12 cellular contexts compared by ENCODE assay signal in genomic region chr4:21949073-21949457, GRCh38. TPM values are rescaled to one million over a fixed set of nuclear protein-coding genes. Genes with fewer than 3 reads are reported as not detected.
DNase-seq lines count a peak whose midpoint lies in the region; ATAC-seq, FAIRE-seq and TF ChIP-seq lines count a peak whose summit lies in the region.
"Had no signal": no experiment of that assay in that cellular context is flagged by ENCODE, and none has a peak within 500 bp of the region (broad histone marks: within the 10 kb centered on the region; RNA-seq: fewer than 3 reads in every experiment).

No MANE protein-coding gene starts in this region.

- no peak overlapping the region for H4K91ac ChIP-seq in H1 (replicated peaks; ENCODE audit: insufficient read length, low read length)

- H4K8ac ChIP-seq in H1 (ENCODE audit: extremely low read depth, insufficient read depth, low read length): peak overlapping the region; percentile 83; the same call in 1 of the 2 replicates
- H4K8ac ChIP-seq in mesendoderm (ENCODE audit: low read depth, low read length): no peak overlapping the region

- H2AK5ac ChIP-seq in H1 (ENCODE audit: low read depth, low read length) (no peak overlapping the region), mesendoderm (ENCODE audit: low read length) (no peak overlapping the region)

- no peak for ATAC-seq in Right ventricle myocardium inferior
- no peak for ATAC-seq in activated CD4-positive, alpha-beta T cell treated with anti-CD3 and anti-CD28 coated beads for 36 hours
- ATAC-seq in HG03097 (IDR thresholded peaks at IDR 0.05; ENCODE audit: low FRiP score, unreplicated experiment): no peak

- peaks cover 2% of the 10 kb centered on the region for H3K4me1 Mint-ChIP-seq in activated CD4-positive, alpha-beta T cell treated with anti-CD3 and anti-CD28 coated beads for 36 hours

- no peaks in the 10 kb centered on the region for H3K9me3 Mint-ChIP-seq in activated CD4-positive, alpha-beta T cell treated with anti-CD3 and anti-CD28 coated beads for 36 hours (ENCODE audit: low read depth)

- H3K14ac ChIP-seq in H1 (ENCODE audit: insufficient read length): peak overlapping the region; percentile 23

- H3K4me3 ChIP-seq in H1 (ENCODE audit: extremely low read depth in 1 of 4, insufficient read depth in 2 of 4, low read depth in 3 of 4, low read length in 4 of 4) (peak overlapping the region; percentile 43 to 73 (median 45)), mesendoderm (ENCODE audit: low read length) (no peak overlapping the region), urinary bladder (ENCODE audit: low read depth, low read length) (peak overlapping the region; percentile 29)
- H3K4me3 ChIP-seq: BLaER1 had no signal

- H3K23me2 ChIP-seq in H1 (ENCODE audit: low read depth, low read length): peaks cover 10% of the 10 kb centered on the region; the same call in 1 of the 2 replicates

- H3K9ac ChIP-seq in H1 (replicated peaks in 1 of 4; ENCODE audit: extremely low read depth in 1 of 4, low read depth in 3 of 4, low read length in 3 of 4) (no peak overlapping the region), mesendoderm (ENCODE audit: low read length) (no peak overlapping the region)
- H3K9ac ChIP-seq: BLaER1 had no signal

- H2BK20ac ChIP-seq in H1 (ENCODE audit: low read length): no peak overlapping the region

- no peak overlapping the region for H3K27ac ChIP-seq in H1 (ENCODE audit: low read depth, low read length)
- no peak overlapping the region for H3K27ac ChIP-seq in mesendoderm (ENCODE audit: low read depth, low read length)
- no peak overlapping the region for H3K27ac ChIP-seq in urinary bladder (ENCODE audit: low read depth)
- H3K27ac ChIP-seq: BLaER1, neutrophil had no signal

- no peak overlapping the region for H2BK5ac ChIP-seq in H1 (ENCODE audit: low read depth, low read length)
- H2BK5ac ChIP-seq in mesendoderm (ENCODE audit: low read length): no peak overlapping the region

- POLR2A ChIA-PET in H1 (lab: Charles Lee; ENCODE audit: partially characterized antibody): interaction anchor here (1.2 kb wide), 1 partner anchor 9 kb away, joined by 3 read pairs; no protein-coding TSS in a partner anchor
- POLR2A ChIA-PET in activated CD4-positive, alpha-beta T cell treated with anti-CD3 and anti-CD28 coated beads for 36 hours (lab: Charles Lee): no interaction called here

- H3K23ac ChIP-seq in H1 (ENCODE audit: insufficient read length) (no peak overlapping the region), mesendoderm (ENCODE audit: low read length) (no peak overlapping the region)

- intact Hi-C loops in Right ventricle myocardium inferior (cut with DNase I) (no loop called here), cardiac septum (cut with DNase I) (no loop called here)
- intact Hi-C loops in activated CD4-positive, alpha-beta T cell treated with anti-CD3 and anti-CD28 coated beads for 36 hours (cut with DNase I, micrococcal nuclease): no loop called here

- TF ChIP-seq CTCF in H1 (IDR thresholded peaks at IDR 0.05; ENCODE audit: control extremely low read depth in 1 of 3, insufficient read depth in 1 of 3, low read depth in 1 of 3, low read length in 3 of 3): no peak

- peak overlapping the region; percentile 31 for H4K5ac ChIP-seq in H1 (ENCODE audit: insufficient read length, low read depth, low read length)
- H4K5ac ChIP-seq in mesendoderm (ENCODE audit: low read length): no peak overlapping the region

- H2BK120ac ChIP-seq in H1 (replicated peaks; ENCODE audit: low read depth, low read length) (no peak overlapping the region), mesendoderm (ENCODE audit: low read depth, low read length) (no peak overlapping the region)

- TF ChIP-seq POLR2A in H1 (IDR thresholded peaks at IDR 0.05; ENCODE audit: control extremely low read depth in 1 of 2, low read depth in 2 of 2, low read length in 2 of 2): no peak

- H3K4me3 Mint-ChIP-seq in activated CD4-positive, alpha-beta T cell treated with anti-CD3 and anti-CD28 coated beads for 36 hours: no peak overlapping the region
- H3K4me3 Mint-ChIP-seq: stimulated activated naive CD8-positive, alpha-beta T cell treated with anti-CD3 and anti-CD28 coated beads, Interleukin-15, Interleukin-2, amounts not matched to agents 100 ng/mL and 50 ng/mL, for 24 hours had no signal

- H3K4ac ChIP-seq in H1 (replicated peaks; ENCODE audit: insufficient read length, low read depth, low read length): no peak overlapping the region
- H3K4ac ChIP-seq in mesendoderm (ENCODE audit: low read depth, low read length): no peak overlapping the region

- H2BK12ac ChIP-seq in H1 (ENCODE audit: low read depth, low read length): no peak overlapping the region

- H2AFZ ChIP-seq in H1 (ENCODE audit: low read length): peak overlapping the region; percentile 91

- peaks cover 0 to 3% (median under 1%) of the 10 kb centered on the region in 4 experiments; a peak in 1 of 7 replicates for H3K4me1 ChIP-seq in H1 (replicated peaks in 1 of 4; ENCODE audit: control insufficient read depth in 3 of 4, insufficient read depth in 4 of 4, low read length in 3 of 4)
- no peaks in the 10 kb centered on the region for H3K4me1 ChIP-seq in mesendoderm (ENCODE audit: control insufficient read depth, low read depth, low read length)
- no peaks in the 10 kb centered on the region for H3K4me1 ChIP-seq in urinary bladder (ENCODE audit: insufficient read depth)
- H3K4me1 ChIP-seq: BLaER1 had no signal

- no peaks in the 10 kb centered on the region for H4K20me1 ChIP-seq in H1 (replicated peaks in 1 of 2; ENCODE audit: control insufficient read depth in 1 of 2, insufficient read depth in 2 of 2, low read length in 2 of 2)
- H4K20me1 ChIP-seq: BLaER1 had no signal

- H3K36me3 ChIP-seq in H1 (ENCODE audit: control insufficient read depth in 2 of 4, insufficient read depth in 4 of 4, low read length in 3 of 4) (no peaks in the 10 kb centered on the region), mesendoderm (ENCODE audit: control insufficient read depth, insufficient read depth, low read length) (no peaks in the 10 kb centered on the region), urinary bladder (ENCODE audit: insufficient read depth) (no peaks in the 10 kb centered on the region)
- H3K36me3 ChIP-seq: BLaER1, neutrophil had no signal

- no peak overlapping the region for H2BK15ac ChIP-seq in H1 (ENCODE audit: low read length)
- H2BK15ac ChIP-seq in mesendoderm (replicated peaks; ENCODE audit: low read depth): no peak overlapping the region

- no peak for TF ChIP-seq RAD21 in H1 (IDR thresholded peaks at IDR 0.05 in 1 of 2, conservative IDR thresholded peaks at IDR 0.05 in 1 of 2; ENCODE audit: low read depth in 2 of 2, low read length in 2 of 2)

- peaks cover 23% of the 10 kb centered on the region for H3K27me3 Mint-ChIP-seq in activated CD4-positive, alpha-beta T cell treated with anti-CD3 and anti-CD28 coated beads for 36 hours

- H3K27ac Mint-ChIP-seq in activated CD4-positive, alpha-beta T cell treated with anti-CD3 and anti-CD28 coated beads for 36 hours: no peak overlapping the region
- H3K27ac Mint-ChIP-seq: stimulated activated naive CD8-positive, alpha-beta T cell treated with anti-CD3 and anti-CD28 coated beads, Interleukin-15, Interleukin-2, amounts not matched to agents 100 ng/mL and 50 ng/mL, for 24 hours had no signal

- FAIRE-seq in H1 (lab: Jason Lieb, UNC): no peak

- H3K56ac ChIP-seq in H1 (replicated peaks; ENCODE audit: insufficient read length, low read depth, low read length): no peak overlapping the region
- H3K56ac ChIP-seq in mesendoderm (ENCODE audit: low read length): no peak overlapping the region

- DNase-seq in Right ventricle myocardium inferior (ENCODE audit: missing footprints): peak; percentile 61
- DNase-seq in cardiac septum (ENCODE audit: low spot score): no peak
- peak in 1 of 2 experiments; percentile 60 for DNase-seq in H1 (ENCODE audit: low read depth in 1 of 2, low spot score in 2 of 2)
- DNase-seq in mesendoderm: peak; percentile 14
- no peak for DNase-seq in AG08395 (ENCODE audit: low spot score)
- DNase-seq in activated CD4-positive, alpha-beta T cell treated with anti-CD3 and anti-CD28 coated beads for 36 hours: no peak
- DNase-seq: NCI-H2171 treated with DMSO at 0.1 percent for 48 hours had no signal

- CTCF ChIA-PET in H1 (lab: Charles Lee; ENCODE audit: partially characterized antibody): interaction anchor here (1.1 to 4.4 kb wide), 11 partner anchors 9 to 440 kb away, joined by 3 to 14 read pairs (median 4); no protein-coding TSS in a partner anchor
- CTCF ChIA-PET in activated CD4-positive, alpha-beta T cell treated with anti-CD3 and anti-CD28 coated beads for 36 hours (lab: Charles Lee): interaction anchor here (0.6 kb wide), 1 partner anchor 22 kb away, joined by 3 read pairs; no protein-coding TSS in a partner anchor

- peak overlapping the region; percentile 52; the same call in 1 of the 2 replicates for H3K18ac ChIP-seq in H1 (ENCODE audit: extremely low read depth, low read length)
- no peak overlapping the region for H3K18ac ChIP-seq in mesendoderm (ENCODE audit: low read length)

- H3K79me1 ChIP-seq in H1 (ENCODE audit: low read depth, low read length) (no peaks in the 10 kb centered on the region), mesendoderm (ENCODE audit: low read length) (no peaks in the 10 kb centered on the region)

- H3K36me3 Mint-ChIP-seq in activated CD4-positive, alpha-beta T cell treated with anti-CD3 and anti-CD28 coated beads for 36 hours (ENCODE audit: low read depth): no peaks in the 10 kb centered on the region

- no peaks in the 10 kb centered on the region for H3K9me3 ChIP-seq in H1 (ENCODE audit: insufficient read depth in 2 of 2, low read depth in 1 of 2, low read length in 1 of 2)
- H3K9me3 ChIP-seq: neutrophil had no signal

- WGBS in H1 (ENCODE audit: extremely low coverage in 1 of 2, insufficient coverage in 1 of 2, insufficient read length in 1 of 2, insufficient replicate concordance in 2 of 2, low coverage in 1 of 2, low lambda C conversion rate in 2 of 2, missing lambda C conversion rate in 1 of 2), 2 experiments: 26% methylated on average over 23 of the region's 26 CpGs; no CpG with 5 or more reads in 1 of the 2 experiments
- no CpG with 5 or more reads among the region's 26 CpGs for WGBS in mesendoderm (ENCODE audit: extremely low coverage, insufficient coverage, low lambda C conversion rate)
- 3% methylated on average over 26 of the region's 26 CpGs for WGBS in urinary bladder

- H3K4me2 ChIP-seq in H1 (ENCODE audit: insufficient read depth in 1 of 2, low read depth in 2 of 2, low read length in 2 of 2): peak overlapping the region; percentile 82 to 88
- H3K4me2 ChIP-seq in mesendoderm (ENCODE audit: low read length): peak overlapping the region; percentile 4
- H3K4me2 ChIP-seq: BLaER1 had no signal

- TF ChIP-seq EP300 in H1 (IDR thresholded peaks at IDR 0.05; ENCODE audit: borderline replicate concordance in 1 of 2, low read depth in 2 of 2, low read length in 2 of 2): no peak

- H3K27me3 ChIP-seq in H1 (replicated peaks in 1 of 4; ENCODE audit: control insufficient read depth in 3 of 4, extremely low read depth in 1 of 4, insufficient read depth in 3 of 4, low read length in 3 of 4) (peaks cover 13 to 30% (median 26%) of the 10 kb centered on the region in 4 experiments), mesendoderm (ENCODE audit: insufficient read depth, low read length, poor library complexity) (peaks cover 10% of the 10 kb centered on the region)
- H3K27me3 ChIP-seq: BLaER1 had no signal

- H3K79me2 ChIP-seq in H1 (ENCODE audit: control insufficient read depth in 1 of 2, insufficient read depth in 2 of 2, low read length in 2 of 2) (no peaks in the 10 kb centered on the region), mesendoderm (ENCODE audit: control insufficient read depth, insufficient read depth, low read length) (no peaks in the 10 kb centered on the region)

RNA-seq across cellular contexts. Expression of gene KCNIP4, which starts 0.5 kb away (rescaled TPM):
- total RNA-seq in Right ventricle myocardium inferior (not detected), cardiac septum (not detected), urinary bladder (23.5 TPM)
- total RNA-seq in H1 (2021; fragmentation: NEBNext Ultra II Directional; extraction: Animal tissue kit (Norgen Biotek cat#: 25700)): not detected in 2 replicates
- polyA plus RNA-seq in H1 (2011; rRNA removed) (0.06 TPM in 1 of 2 replicates, not detected in the other), urinary bladder (4.9 TPM)
- 0.05 TPM for polyA plus RNA-seq in H1 (2011; cell fraction: cytosol; rRNA removed)
- 0.04 TPM for polyA plus RNA-seq in H1 (2011; cell fraction: nucleus; rRNA removed)
- 0.19 to 0.83 TPM (median 0.45 TPM) in 4 replicates for polyA plus RNA-seq in H1 (2012, experiment 1 of 2)
- not detected for polyA plus RNA-seq in H1 (2012, experiment 2 of 2)
- polyA plus RNA-seq in H1 (2013, experiment 1 of 2): 0.14 TPM
- 0.07 TPM for polyA plus RNA-seq in H1 (2013, experiment 2 of 2)
- not detected in 2 replicates for polyA minus RNA-seq in H1 (2011; rRNA and poly(A)+ RNA removed)
- polyA minus RNA-seq in H1 (2011; cell fraction: cytosol; rRNA and poly(A)+ RNA removed): not detected
- 0.40 TPM for polyA minus RNA-seq in H1 (2011; cell fraction: nucleus; rRNA and poly(A)+ RNA removed)
- polyA plus RNA-seq in mesendoderm (2013, experiment 1 of 2): 0.01 TPM
- polyA plus RNA-seq in mesendoderm (2013, experiment 2 of 2): 0.01 TPM
- total RNA-seq in activated CD4-positive, alpha-beta T cell treated with anti-CD3 and anti-CD28 coated beads for 36 hours: not detected

Comparison
In these comparisons a context has a peak if more than half of its experiments do, and no peak if none do; other contexts are left out.
1. DNase-seq: peak in Right ventricle myocardium inferior (single experiment) and mesendoderm (single experiment); none in cardiac septum (single experiment), AG08395 (single experiment) and activated CD4-positive, alpha-beta T cell treated with anti-CD3 and anti-CD28 coated beads for 36 hours (single experiment).
2. RNA of gene KCNIP4, which starts 0.5 kb away (total RNA-seq): 23.5 TPM in urinary bladder (single experiment); not detected in cardiac septum (single experiment), not detected in activated CD4-positive, alpha-beta T cell treated with anti-CD3 and anti-CD28 coated beads for 36 hours, not detected in Right ventricle myocardium inferior (single experiment) and not detected in H1; every median in the first group is over 10 times any median in the second.